8 cellular contexts compared by ENCODE assay signal in genomic region chr3:57805674-57806073, GRCh38. TPM values are rescaled to one million over a fixed set of nuclear protein-coding genes. Genes with fewer than 3 reads are reported as not detected.
DNase-seq lines count a peak whose midpoint lies in the region; ATAC-seq and TF ChIP-seq lines count a peak whose summit lies in the region.
"Had no signal": no experiment of that assay in that cellular context is flagged by ENCODE, and none has a peak within 500 bp of the region (broad histone marks: within the 10 kb centered on the region; RNA-seq: fewer than 3 reads in every experiment).

No MANE protein-coding gene starts in this region.

- no peaks in the 10 kb centered on the region for H4K20me1 ChIP-seq in PC-9 (ENCODE audit: insufficient read depth)

- peaks cover 91% of the 10 kb centered on the region for H3K79me2 ChIP-seq in PC-9 (ENCODE audit: low read depth)

- DNase-seq in H4 (ENCODE audit: low spot score) (peak; percentile 20), PC-9 (peak; percentile 38 to 84), epithelial cell of proximal tubule (ENCODE audit: low read depth) (peak; percentile 82), pulmonary artery endothelial cell (ENCODE audit: low read depth, low spot score) (peak; percentile 32), suprapubic skin (ENCODE audit: low spot score in 2 of 2) (no peak)

- no peak for TF ChIP-seq POLR2A in suprapubic skin (IDR thresholded peaks at IDR 0.05)

- POLR2A ChIA-PET in PC-9 (lab: Charles Lee; ENCODE audit: unreplicated experiment): interaction anchor here (0.5 to 1.0 kb wide), 2 partner anchors 31 to 47 kb away, joined by 4 to 22 read pairs; no protein-coding TSS in a partner anchor

- CTCF ChIA-PET in PC-9 (lab: Charles Lee): interaction anchor here (0.7 kb wide), 1 partner anchor 208 kb away, joined by 3 read pairs; no protein-coding TSS in a partner anchor

- H3K27ac ChIP-seq in PC-9 (peak overlapping the region; percentile 91), suprapubic skin (no peak overlapping the region)

- H3K4me1 ChIP-seq in PC-9 (replicated peaks; ENCODE audit: insufficient read depth): peaks cover 56% of the 10 kb centered on the region
- peaks cover 52% of the 10 kb centered on the region for H3K4me1 ChIP-seq in suprapubic skin

- TF ChIP-seq CTCF in PC-9 (conservative IDR thresholded peaks at IDR 0.05) (no peak), epithelial cell of proximal tubule (conservative IDR thresholded peaks at IDR 0.05; ENCODE audit: low read depth, low read length) (no peak), suprapubic skin (IDR thresholded peaks at IDR 0.05) (no peak)

- intact Hi-C loops in PC-9 (cut with micrococcal nuclease; ENCODE audit: unreplicated experiment): no loop called here

- no peaks in the 10 kb centered on the region for H3K9me2 ChIP-seq in PC-9 (ENCODE audit: insufficient read depth)

- no peaks in the 10 kb centered on the region for H3K36me3 ChIP-seq in PC-9 (ENCODE audit: low read depth)
- H3K36me3 ChIP-seq in suprapubic skin: no peaks in the 10 kb centered on the region

- peaks cover 54% of the 10 kb centered on the region for H3F3A ChIP-seq in PC-9 (ENCODE audit: insufficient read depth, low read depth)

- H3K27me3 ChIP-seq in PC-9 (ENCODE audit: insufficient read depth, low read depth) (no peaks in the 10 kb centered on the region), suprapubic skin (no peaks in the 10 kb centered on the region)

- H2AFZ ChIP-seq in PC-9: no peak overlapping the region

- H3K9me3 ChIP-seq in PC-9 (ENCODE audit: insufficient read depth, low read depth) (no peaks in the 10 kb centered on the region), suprapubic skin (no peaks in the 10 kb centered on the region)

- no peak for TF ChIP-seq EP300 in suprapubic skin (IDR thresholded peaks at IDR 0.05)

- no TSS peak for BruUV-seq in PC-9 (replicated peaks; lab: Mats Ljungman, UMichigan)

- ATAC-seq in GM19324 (IDR thresholded peaks at IDR 0.05; ENCODE audit: low FRiP score, unreplicated experiment): no peak
- ATAC-seq in GM21529 (IDR thresholded peaks at IDR 0.05; ENCODE audit: unreplicated experiment): no peak
- ATAC-seq: Right ventricle myocardium inferior had no signal

- H3K4me2 ChIP-seq in PC-9: peak overlapping the region; percentile 63

- H3K4me3 ChIP-seq in PC-9 (no peak overlapping the region), epithelial cell of proximal tubule (ENCODE audit: low read depth, low read length) (no peak overlapping the region), suprapubic skin (no peak overlapping the region)

- WGBS in suprapubic skin: 95% methylated on average over 1 of the region's 1 CpG

RNA-seq across cellular contexts. Expression of gene SLMAP, which starts 49.6 kb away (rescaled TPM):
- total RNA-seq in H4 (2014; rRNA removed; shearing (Covaris generic)): 9.4 and 17.0 TPM in 2 replicates
- total RNA-seq in PC-9 (2021): 116 and 119 TPM in 2 replicates
- total RNA-seq in epithelial cell of proximal tubule: 53.5 and 55.1 TPM in 2 replicates
- total RNA-seq in pulmonary artery endothelial cell: 38.1 and 43.0 TPM in 2 replicates
- 10 to 100 TPM; 49.4 to 89.1 (median 61.3) TPM for total RNA-seq in suprapubic skin

Comparison
In these comparisons a context has a peak if more than half of its experiments do, and no peak if none do; other contexts are left out.
1. DNase-seq: peak in H4 (single experiment), PC-9 (2 of 2), epithelial cell of proximal tubule (single experiment) and pulmonary artery endothelial cell (single experiment); none in suprapubic skin (0 of 2).